Comparison of ENCODE assay signal across 13 cellular contexts in genomic region chr3:72907131-72907697, GRCh38. TPM values are rescaled to one million over a fixed set of nuclear protein-coding genes. Genes with fewer than 3 reads are reported as not detected.
DNase-seq lines count a peak whose midpoint lies in the region; ATAC-seq and TF ChIP-seq lines count a peak whose summit lies in the region.
"Had no signal": no experiment of that assay in that cellular context is flagged by ENCODE, and none has a peak within 500 bp of the region (broad histone marks: within the 10 kb centered on the region; RNA-seq: fewer than 3 reads in every experiment).

No MANE protein-coding gene starts in this region.

- H3K9me3 Mint-ChIP-seq in nephron (no peaks in the 10 kb centered on the region), glutamatergic neuron (ENCODE audit: unreplicated experiment) (no peaks in the 10 kb centered on the region)
- H3K9me3 Mint-ChIP-seq: neural crest cell had no signal

- H3K36me3 Mint-ChIP-seq in nephron (ENCODE audit: low read depth) = peaks cover 20% of the 10 kb centered on the region
- no peaks in the 10 kb centered on the region for H3K36me3 Mint-ChIP-seq in glutamatergic neuron (ENCODE audit: unreplicated experiment)

- TF ChIP-seq CTCF in nephron (IDR thresholded peaks at IDR 0.05; ENCODE audit: unreplicated experiment in 3 of 3) = no peak
- TF ChIP-seq CTCF in glutamatergic neuron (IDR thresholded peaks at IDR 0.05; ENCODE audit: partially characterized antibody, unreplicated experiment) = no peak

- peak overlapping the region; percentile 67 to 72 (median 70) for H3K27ac Mint-ChIP-seq in nephron
- no peak overlapping the region for H3K27ac Mint-ChIP-seq in glutamatergic neuron (ENCODE audit: unreplicated experiment)

- peak; percentile 62 for DNase-seq in DMS 273 (lab: John Stamatoyannopoulos, UW; ENCODE audit: unreplicated experiment)
- DNase-seq in DMS 273 treated with DMSO at 0.1 percent for 48 hours (lab: John Stamatoyannopoulos, UW) = no peak
- DNase-seq in fibroblast of the conjunctiva (ENCODE audit: low read depth) = peak; percentile 83
- no peak for DNase-seq in activated CD4-positive, alpha-beta T cell treated with anti-CD3 and anti-CD28 coated beads, Interleukin-2, amount 50 U/mL, for 48 hours
- DNase-seq in glutamatergic neuron = no peak
- DNase-seq in NCI-H524 (lab: John Stamatoyannopoulos, UW) = no peak
- DNase-seq: activated T-cell treated with anti-CD3 and anti-CD28 coated beads, Interleukin-2, amount 50 U/mL, for 1 hour; DND-41; NCI-H187 treated with DMSO at 0.1 percent for 48 hours; stimulated activated CD4-positive, alpha-beta T cell treated with anti-CD3 and anti-CD28 coated beads, Interleukin-4, amount 100 ng/mL, for 1 hour had no signal

- H3K27me3 Mint-ChIP-seq in nephron (ENCODE audit: low read depth) (no peaks in the 10 kb centered on the region), glutamatergic neuron (ENCODE audit: unreplicated experiment) (no peaks in the 10 kb centered on the region)

- H3K4me1 Mint-ChIP-seq in nephron (peaks cover 58% of the 10 kb centered on the region), glutamatergic neuron (ENCODE audit: low read depth, unreplicated experiment) (peaks cover 4% of the 10 kb centered on the region)
- H3K4me1 Mint-ChIP-seq: neural crest cell had no signal

- ATAC-seq in GM18870 (IDR thresholded peaks at IDR 0.05; ENCODE audit: unreplicated experiment) = no peak

- H3K4me3 Mint-ChIP-seq in nephron (peak overlapping the region in 1 of 3 experiments; percentile 13), glutamatergic neuron (ENCODE audit: unreplicated experiment) (no peak overlapping the region)
- H3K4me3 Mint-ChIP-seq: neural crest cell had no signal

RNA-seq across cellular contexts. Expression of gene GXYLT2, which starts 19.4 kb away (rescaled TPM):
- total RNA-seq in glutamatergic neuron (ENCODE audit: unreplicated experiment) = 10.9 TPM

RNA-seq across cellular contexts. Expression of gene SHQ1, which starts 59.0 kb away (rescaled TPM):
- total RNA-seq in glutamatergic neuron (ENCODE audit: unreplicated experiment) = 14.4 TPM

Comparison
In these comparisons a context has a peak if more than half of its experiments do, and no peak if none do; other contexts are left out.
1. DNase-seq: peak in DMS 273 (single experiment) and fibroblast of the conjunctiva (single experiment); none in DMS 273 treated with DMSO at 0.1 percent for 48 hours (single experiment), activated CD4-positive, alpha-beta T cell treated with anti-CD3 and anti-CD28 coated beads, Interleukin-2, amount 50 U/mL, for 48 hours (0 of 2), glutamatergic neuron (single experiment) and NCI-H524 (0 of 2).